Comparison of ENCODE assay signal across 21 cellular contexts in genomic region chr15:99326235-99326634, GRCh38.
DNase-seq lines count a peak whose midpoint lies in the region; ATAC-seq lines count a peak whose summit lies in the region.
"Had no signal": no experiment of that assay in that cellular context is flagged by ENCODE, and none has a peak within 500 bp of the region (broad histone marks: within the 10 kb centered on the region; RNA-seq: fewer than 3 reads in every experiment).

No MANE protein-coding gene starts in this region.

- no peak overlapping the region for H3K4me2 ChIP-seq in mesendoderm (ENCODE audit: low read length)

- POLR2A ChIA-PET in CD8-positive, alpha-beta memory T cell (lab: Charles Lee) = no interaction called here

- no peaks in the 10 kb centered on the region for H3K4me1 ChIP-seq in mesendoderm (ENCODE audit: control insufficient read depth, low read depth, low read length)
- H3K4me1 ChIP-seq in CD8-positive, alpha-beta memory T cell (ENCODE audit: insufficient read depth, low read length) = no peaks in the 10 kb centered on the region

- H3K36me3 ChIP-seq in mesendoderm (ENCODE audit: control insufficient read depth, insufficient read depth, low read length) = no peaks in the 10 kb centered on the region
- H3K36me3 ChIP-seq in CD8-positive, alpha-beta memory T cell (ENCODE audit: insufficient read depth, low read length) = no peaks in the 10 kb centered on the region
- H3K36me3 ChIP-seq: ascending aorta, vagina had no signal

- H3K4me3 Mint-ChIP-seq in CD8-positive, alpha-beta memory T cell = no peak overlapping the region
- H3K4me3 Mint-ChIP-seq: activated naive CD4-positive, alpha-beta T cell treated with anti-CD3 and anti-CD28 coated beads for 36 hours; endodermal cell had no signal

- H3K27ac ChIP-seq in mesendoderm (ENCODE audit: low read depth, low read length) = no peak overlapping the region
- H3K27ac ChIP-seq in CD8-positive, alpha-beta memory T cell (ENCODE audit: low read depth, low read length) = no peak overlapping the region
- H3K27ac ChIP-seq: HL-60, vagina had no signal

- no peaks in the 10 kb centered on the region for H3K79me1 ChIP-seq in mesendoderm (ENCODE audit: low read length)

- H2BK5ac ChIP-seq in mesendoderm (ENCODE audit: low read length) = no peak overlapping the region

- H3K36me3 Mint-ChIP-seq in CD8-positive, alpha-beta memory T cell = peaks cover 0 to 1% (median 0%) of the 10 kb centered on the region in 3 donors

- H3K27me3 Mint-ChIP-seq in CD8-positive, alpha-beta memory T cell = no peaks in the 10 kb centered on the region

- no peak overlapping the region for H3K9ac ChIP-seq in mesendoderm (ENCODE audit: low read length)

- H3K9me3 ChIP-seq in CD8-positive, alpha-beta memory T cell (ENCODE audit: low read length) = no peaks in the 10 kb centered on the region
- H3K9me3 ChIP-seq: ascending aorta, vagina had no signal

- no peaks in the 10 kb centered on the region for H3K27me3 ChIP-seq in mesendoderm (ENCODE audit: insufficient read depth, low read length, poor library complexity)
- H3K27me3 ChIP-seq in CD8-positive, alpha-beta memory T cell (ENCODE audit: insufficient read depth, low read length, poor library complexity, severe bottlenecking) = no peaks in the 10 kb centered on the region
- H3K27me3 ChIP-seq: ascending aorta, vagina had no signal

- H2BK120ac ChIP-seq in mesendoderm (ENCODE audit: low read depth, low read length) = no peak overlapping the region

- WGBS in mesendoderm (ENCODE audit: extremely low coverage, insufficient coverage, low lambda C conversion rate) = no CpG with 5 or more reads among the region's 1 CpG

- DNase-seq in mucosa of gallbladder (ENCODE audit: low spot score) (peak; percentile 18), mesendoderm (no peak)
- DNase-seq in CD8-positive, alpha-beta memory T cell = no peak
- DNase-seq: activated CD4-positive, alpha-beta T cell treated with anti-CD3 and anti-CD28 coated beads, Interleukin-2, amount 50 U/mL, for 48 hours; activated naive CD4-positive, alpha-beta T cell treated with anti-CD3 and anti-CD28 coated beads for 36 hours; activated T-cell treated with anti-CD3 and anti-CD28 coated beads, Interleukin-2, amount 50 U/mL, for 1 hour; AML-193; COR-L47; endodermal cell; foreskin fibroblast; KG1; NCI-H2029; SIG-M5; stimulated activated CD4-positive, alpha-beta T cell treated with anti-CD3 and anti-CD28 coated beads, Interleukin-2, amount 100 ng/mL, for 48 hours had no signal

- H3K23ac ChIP-seq in mesendoderm (ENCODE audit: low read length) = no peak overlapping the region

- ATAC-seq in GM18907 (IDR thresholded peaks at IDR 0.05; ENCODE audit: unreplicated experiment) = peak; percentile 64
- peak; percentile 42 for ATAC-seq in HG03378 (IDR thresholded peaks at IDR 0.05; ENCODE audit: unreplicated experiment)
- peak; percentile 83 for ATAC-seq in esophagus mucosa
- no peak for ATAC-seq in GM21825 (IDR thresholded peaks at IDR 0.05; ENCODE audit: unreplicated experiment)

- H3K4ac ChIP-seq in mesendoderm (ENCODE audit: low read depth, low read length) = no peak overlapping the region

- no peak overlapping the region for H3K27ac Mint-ChIP-seq in CD8-positive, alpha-beta memory T cell
- H3K27ac Mint-ChIP-seq: activated naive CD4-positive, alpha-beta T cell treated with anti-CD3 and anti-CD28 coated beads for 36 hours; endodermal cell had no signal

- H2BK15ac ChIP-seq in mesendoderm (replicated peaks; ENCODE audit: low read depth) = no peak overlapping the region

- no peak overlapping the region for H3K18ac ChIP-seq in mesendoderm (ENCODE audit: low read length)

- no peak overlapping the region for H2AK5ac ChIP-seq in mesendoderm (ENCODE audit: low read length)

- CTCF ChIA-PET in CD8-positive, alpha-beta memory T cell (lab: Charles Lee) = no interaction called here

- H3K56ac ChIP-seq in mesendoderm (ENCODE audit: low read length) = no peak overlapping the region

- H3K4me1 Mint-ChIP-seq in CD8-positive, alpha-beta memory T cell = peaks cover 9% of the 10 kb centered on the region in 3 donors
- H3K4me1 Mint-ChIP-seq: endodermal cell had no signal

- H3K4me3 ChIP-seq in mesendoderm (ENCODE audit: low read length) = no peak overlapping the region
- H3K4me3 ChIP-seq in CD8-positive, alpha-beta memory T cell (ENCODE audit: low read length) = no peak overlapping the region
- H3K4me3 ChIP-seq: ascending aorta, vagina had no signal

- no peaks in the 10 kb centered on the region for H3K9me3 Mint-ChIP-seq in CD8-positive, alpha-beta memory T cell
- H3K9me3 Mint-ChIP-seq: activated naive CD4-positive, alpha-beta T cell treated with anti-CD3 and anti-CD28 coated beads for 36 hours; endodermal cell had no signal

- H3K79me2 ChIP-seq in mesendoderm (ENCODE audit: control insufficient read depth, insufficient read depth, low read length) = no peaks in the 10 kb centered on the region

- no peak overlapping the region for H4K5ac ChIP-seq in mesendoderm (ENCODE audit: low read length)

- H4K8ac ChIP-seq in mesendoderm (ENCODE audit: low read depth, low read length) = no peak overlapping the region
